Comparison of ENCODE assay signal across 21 cellular contexts in genomic region chr7:20776942-20777341, GRCh38. TPM values are rescaled to one million over a fixed set of nuclear protein-coding genes. Genes with fewer than 3 reads are reported as not detected.
DNase-seq lines count a peak whose midpoint lies in the region; ATAC-seq, FAIRE-seq and TF ChIP-seq lines count a peak whose summit lies in the region.
"Had no signal": no experiment of that assay in that cellular context is flagged by ENCODE, and none has a peak within 500 bp of the region (broad histone marks: within the 10 kb centered on the region; RNA-seq: fewer than 3 reads in every experiment).

No MANE protein-coding gene starts in this region.

- H3K36me3 ChIP-seq in astrocyte (ENCODE audit: insufficient read depth, low read length), result no peaks in the 10 kb centered on the region
- H3K36me3 ChIP-seq: adrenal gland, heart left ventricle, sigmoid colon had no signal

- no peaks in the 10 kb centered on the region for H4K20me1 ChIP-seq in astrocyte (ENCODE audit: insufficient read depth, low read length)

- ATAC-seq in stimulated activated naive CD8-positive, alpha-beta T cell treated with anti-CD3 and anti-CD28 coated beads, Interleukin-15, Interleukin-2, amounts not matched to agents 100 U/mL and 50 U/mL, for 24 hours, result no peak
- no peak for ATAC-seq in naive thymus-derived CD8-positive, alpha-beta T cell
- ATAC-seq in GM19463 (IDR thresholded peaks at IDR 0.05; ENCODE audit: unreplicated experiment) (no peak), foreskin keratinocyte (no peak), HG03565 (IDR thresholded peaks at IDR 0.05; ENCODE audit: unreplicated experiment) (no peak), GM21825 (IDR thresholded peaks at IDR 0.05; ENCODE audit: unreplicated experiment) (no peak)

- no peak overlapping the region for H3K9ac ChIP-seq in astrocyte (ENCODE audit: low read length)

- H3K27me3 ChIP-seq in astrocyte (ENCODE audit: insufficient read depth, low read length) (peaks cover 56% of the 10 kb centered on the region), foreskin keratinocyte (peaks cover 92% of the 10 kb centered on the region)

- H3K4me1 ChIP-seq in astrocyte (ENCODE audit: insufficient read depth, low read length), result no peaks in the 10 kb centered on the region
- no peaks in the 10 kb centered on the region for H3K4me1 ChIP-seq in foreskin keratinocyte

- no peak for FAIRE-seq in astrocyte (lab: Jason Lieb, UNC)
- FAIRE-seq: H54 had no signal

- peak overlapping the region; percentile 67 for H3K4me3 Mint-ChIP-seq in stimulated activated naive CD8-positive, alpha-beta T cell treated with anti-CD3 and anti-CD28 coated beads, Interleukin-15, Interleukin-2, amounts not matched to agents 100 ng/mL and 50 ng/mL, for 24 hours
- peak overlapping the region; percentile 84 for H3K4me3 Mint-ChIP-seq in astrocyte (ENCODE audit: unreplicated experiment)
- H3K4me3 Mint-ChIP-seq in naive thymus-derived CD8-positive, alpha-beta T cell, result peak overlapping the region in 8 of 10 donors; percentile 73 to 90 (median 80)

- peaks cover 8% of the 10 kb centered on the region for H3K36me3 Mint-ChIP-seq in stimulated activated naive CD8-positive, alpha-beta T cell treated with anti-CD3 and anti-CD28 coated beads, Interleukin-15, Interleukin-2, amounts not matched to agents 100 ng/mL and 50 ng/mL, for 24 hours (ENCODE audit: low read depth)
- peaks cover 3% of the 10 kb centered on the region for H3K36me3 Mint-ChIP-seq in astrocyte (ENCODE audit: low read depth, unreplicated experiment)
- peaks cover 4 to 24% (median 9%) of the 10 kb centered on the region in 3 donors for H3K36me3 Mint-ChIP-seq in naive thymus-derived CD8-positive, alpha-beta T cell

- TF ChIP-seq CTCF in astrocyte (IDR thresholded peaks at IDR 0.05; ENCODE audit: insufficient read depth, low read depth, low read length) (no peak), foreskin keratinocyte (conservative IDR thresholded peaks at IDR 0.05) (no peak)

- H3K79me2 ChIP-seq in astrocyte (ENCODE audit: insufficient read depth, low read length), result no peaks in the 10 kb centered on the region

- POLR2A ChIA-PET in naive thymus-derived CD8-positive, alpha-beta T cell (lab: Charles Lee), result no interaction called here

- H3K27me3 Mint-ChIP-seq in stimulated activated naive CD8-positive, alpha-beta T cell treated with anti-CD3 and anti-CD28 coated beads, Interleukin-15, Interleukin-2, amounts not matched to agents 100 ng/mL and 50 ng/mL, for 24 hours, result peaks cover 78% of the 10 kb centered on the region
- H3K27me3 Mint-ChIP-seq in astrocyte (ENCODE audit: low read depth, unreplicated experiment), result peaks cover 66% of the 10 kb centered on the region
- H3K27me3 Mint-ChIP-seq in naive thymus-derived CD8-positive, alpha-beta T cell, result peaks cover 55 to 80% (median 64%) of the 10 kb centered on the region in 5 donors

- no peak overlapping the region for H3K4me3 ChIP-seq in astrocyte (ENCODE audit: insufficient read depth, low read depth, low read length)

- no peak overlapping the region for H2AFZ ChIP-seq in astrocyte (ENCODE audit: low read depth, low read length)

- no peak for DNase-seq in stimulated activated naive CD8-positive, alpha-beta T cell treated with anti-CD3 and anti-CD28 coated beads, Interleukin-15, Interleukin-2, amounts not matched to agents 100 U/mL and 50 U/mL, for 24 hours
- no peak for DNase-seq in astrocyte (ENCODE audit: low read depth)
- no peak for DNase-seq in naive thymus-derived CD8-positive, alpha-beta T cell
- DNase-seq in foreskin keratinocyte, result no peak
- DNase-seq: activated CD4-positive, alpha-beta T cell treated with anti-CD3 and anti-CD28 coated beads, Interleukin-2, amount 50 U/mL, for 1 hour; adrenal gland; effector CD8-positive, alpha-beta T cell; kidney glomerular epithelial cell; NCI-H1930; NCI-H510A; sigmoid colon; SW 1271 had no signal

- H3K4me2 ChIP-seq in astrocyte (ENCODE audit: low read length), result no peak overlapping the region

- H3K27ac ChIP-seq in astrocyte (ENCODE audit: low read depth, low read length) (no peak overlapping the region), foreskin keratinocyte (no peak overlapping the region)
- H3K27ac ChIP-seq: adrenal gland, heart left ventricle, sigmoid colon had no signal

- H3K27ac Mint-ChIP-seq in stimulated activated naive CD8-positive, alpha-beta T cell treated with anti-CD3 and anti-CD28 coated beads, Interleukin-15, Interleukin-2, amounts not matched to agents 100 ng/mL and 50 ng/mL, for 24 hours, result no peak overlapping the region
- no peak overlapping the region for H3K27ac Mint-ChIP-seq in astrocyte (ENCODE audit: unreplicated experiment)
- no peak overlapping the region for H3K27ac Mint-ChIP-seq in naive thymus-derived CD8-positive, alpha-beta T cell

- H3K9me3 ChIP-seq in astrocyte (ENCODE audit: insufficient read depth, low read depth, low read length), result no peaks in the 10 kb centered on the region
- H3K9me3 ChIP-seq: adrenal gland, heart left ventricle, sigmoid colon had no signal

- peaks cover 9% of the 10 kb centered on the region for H3K4me1 Mint-ChIP-seq in stimulated activated naive CD8-positive, alpha-beta T cell treated with anti-CD3 and anti-CD28 coated beads, Interleukin-15, Interleukin-2, amounts not matched to agents 100 ng/mL and 50 ng/mL, for 24 hours (ENCODE audit: low read depth)
- H3K4me1 Mint-ChIP-seq in astrocyte (ENCODE audit: low read depth, unreplicated experiment), result no peaks in the 10 kb centered on the region
- H3K4me1 Mint-ChIP-seq in naive thymus-derived CD8-positive, alpha-beta T cell, result peaks cover 5 to 13% (median 12%) of the 10 kb centered on the region in 4 donors

- no peaks in the 10 kb centered on the region for H3K9me3 Mint-ChIP-seq in stimulated activated naive CD8-positive, alpha-beta T cell treated with anti-CD3 and anti-CD28 coated beads, Interleukin-15, Interleukin-2, amounts not matched to agents 100 ng/mL and 50 ng/mL, for 24 hours
- no peaks in the 10 kb centered on the region for H3K9me3 Mint-ChIP-seq in astrocyte (ENCODE audit: unreplicated experiment)
- peaks cover 0 to 42% (median 14%) of the 10 kb centered on the region in 9 donors for H3K9me3 Mint-ChIP-seq in naive thymus-derived CD8-positive, alpha-beta T cell

RNA-seq across cellular contexts. Expression of gene SP8, which starts 9.7 kb away (rescaled TPM):
- total RNA-seq in astrocyte (0.36 and 0.70 TPM in 2 replicates), foreskin keratinocyte (not detected in 2 replicates)
- total RNA-seq in naive thymus-derived CD8-positive, alpha-beta T cell, result not detected
- polyA plus RNA-seq in naive thymus-derived CD8-positive, alpha-beta T cell, result not detected
- polyA plus RNA-seq in foreskin keratinocyte, result not detected in 2 replicates
- total RNA-seq: adrenal gland, fibroblast of lung, heart left ventricle, omental fat pad, sigmoid colon had no signal
- polyA plus RNA-seq: adrenal gland, fibroblast of lung, heart left ventricle, sigmoid colon, urinary bladder had no signal
